ENCODE assay signal across 15 cellular contexts in the genomic region with DNA sequence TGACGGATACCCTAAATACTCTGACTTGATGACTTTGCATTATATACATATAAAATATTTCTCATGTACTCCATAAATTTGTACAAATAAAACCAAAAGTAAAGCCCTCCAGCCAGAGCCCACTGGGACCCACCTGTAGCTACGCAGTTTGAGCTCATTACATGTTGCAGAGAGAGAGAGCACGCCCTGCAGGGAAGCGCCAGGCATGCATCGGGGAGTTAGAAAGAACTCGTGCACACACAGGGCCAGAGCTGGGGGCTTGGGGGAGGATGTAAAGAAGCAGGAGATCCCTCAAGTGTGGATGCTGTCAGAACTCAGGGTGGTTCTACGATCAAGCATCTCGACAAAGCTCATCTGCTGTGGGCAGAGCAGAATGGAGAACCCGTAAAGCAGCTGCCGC.
DNase-seq lines count a peak whose midpoint lies in the region; ATAC-seq, FAIRE-seq and TF ChIP-seq lines count a peak whose summit lies in the region.
"Had no signal": no experiment of that assay in that cellular context is flagged by ENCODE, and none has a peak within 500 bp of the region (broad histone marks: within the 10 kb centered on the region; RNA-seq: fewer than 3 reads in every experiment).

No MANE protein-coding gene starts in this region.

- peaks cover 9% of the 10 kb centered on the region for H3K27me3 Mint-ChIP-seq in neural progenitor cell (ENCODE audit: insufficient read depth, low read depth)

- H2AFZ ChIP-seq in DND-41 (ENCODE audit: low read depth, low read length) (no peak overlapping the region), neural progenitor cell (replicated peaks) (no peak overlapping the region)

- DNase-seq in A549 (ENCODE audit: low read depth in 1 of 2, low spot score in 1 of 2) (no peak), DND-41 (peak; percentile 2), ecto neural progenitor cell (ENCODE audit: low spot score) (peak; percentile 41), neural progenitor cell (ENCODE audit: low spot score) (no peak), activated T-cell treated with anti-CD3 and anti-CD28 coated beads for 4 hours (no peak), GM13976 (ENCODE audit: low spot score) (no peak)
- DNase-seq in activated naive CD4-positive, alpha-beta T cell treated with anti-CD3 and anti-CD28 coated beads, Interleukin-2, amount 50 U/mL, for 16 hours, result no peak
- DNase-seq: AML-193, DMS79, KBM-7, NCI-H1105, NCI-H1694 treated with DMSO at 0.1 percent for 48 hours had no signal

- ATAC-seq in A549, result no peak
- ATAC-seq in DND-41 (ENCODE audit: insufficient read depth, low read depth), result no peak
- ATAC-seq: Panc1 had no signal

- H3K9me3 Mint-ChIP-seq in neural progenitor cell, result peaks cover 2% of the 10 kb centered on the region

- H3K4me1 ChIP-seq in A549 (no peaks in the 10 kb centered on the region), DND-41 (ENCODE audit: insufficient read depth, low read length) (no peaks in the 10 kb centered on the region; the same call in 1 of the 2 replicates), neural progenitor cell (peaks cover 9% of the 10 kb centered on the region)

- H3K36me3 ChIP-seq in DND-41 (ENCODE audit: insufficient read depth, low read length), result no peaks in the 10 kb centered on the region
- H3K36me3 ChIP-seq in neural progenitor cell, result no peaks in the 10 kb centered on the region

- in situ Hi-C loops in GM13976 (cut with MboI; ENCODE audit: low sequenced_read_pairs, unreplicated experiment), result no loop called here

- no peak for TF ChIP-seq POLR2A in A549 (IDR thresholded peaks at IDR 0.05; ENCODE audit: low read length)

- H3K27ac ChIP-seq in A549, result no peak overlapping the region
- no peak overlapping the region for H3K27ac ChIP-seq in DND-41 (ENCODE audit: low read length)
- no peak overlapping the region for H3K27ac ChIP-seq in neural progenitor cell
- H3K27ac ChIP-seq: C4-2B, SK-N-MC had no signal

- no peaks in the 10 kb centered on the region for H3K36me3 Mint-ChIP-seq in neural progenitor cell

- H3K79me2 ChIP-seq in DND-41 (ENCODE audit: insufficient read depth, low read length) (no peaks in the 10 kb centered on the region), neural progenitor cell (ENCODE audit: low read depth) (no peaks in the 10 kb centered on the region)

- no peak for TF ChIP-seq RAD21 in A549 (conservative IDR thresholded peaks at IDR 0.05 in 1 of 2, IDR thresholded peaks at IDR 0.05 in 1 of 2)

- no peaks in the 10 kb centered on the region for H4K20me1 ChIP-seq in DND-41 (ENCODE audit: insufficient read depth, low read length)
- no peaks in the 10 kb centered on the region for H4K20me1 ChIP-seq in neural progenitor cell (ENCODE audit: low read depth)

- H3K4me1 Mint-ChIP-seq in neural progenitor cell, result peaks cover 6% of the 10 kb centered on the region

- no peak overlapping the region for H3K27ac Mint-ChIP-seq in neural progenitor cell

- POLR2A ChIA-PET in A549 (lab: Yijun Ruan, JAX), result no interaction called here

- H3F3A ChIP-seq in neural progenitor cell (ENCODE audit: low read depth), result no peaks in the 10 kb centered on the region

- H3K4me3 ChIP-seq in A549 (no peak overlapping the region), DND-41 (ENCODE audit: low read depth in 1 of 2, low read length in 2 of 2) (no peak overlapping the region), neural progenitor cell (no peak overlapping the region)
- H3K4me3 ChIP-seq: SK-N-MC had no signal

- H3K27me3 ChIP-seq in DND-41 (ENCODE audit: insufficient read depth, low read length, poor library complexity) (peaks cover 4% of the 10 kb centered on the region), neural progenitor cell (peaks cover 34% of the 10 kb centered on the region)

- no peak overlapping the region for H3K4me2 ChIP-seq in A549
- H3K4me2 ChIP-seq in DND-41 (ENCODE audit: insufficient read depth, low read length), result no peak overlapping the region
- no peak overlapping the region for H3K4me2 ChIP-seq in neural progenitor cell

- TF ChIP-seq EP300 in A549 (IDR thresholded peaks at IDR 0.05), result no peak

- no peaks in the 10 kb centered on the region for H3K9me3 ChIP-seq in A549
- no peaks in the 10 kb centered on the region for H3K9me3 ChIP-seq in DND-41 (ENCODE audit: insufficient read depth, low read length, severe bottlenecking)
- H3K9me3 ChIP-seq in neural progenitor cell (ENCODE audit: low read depth), result no peaks in the 10 kb centered on the region

- no peak overlapping the region for H3K4me3 Mint-ChIP-seq in neural progenitor cell

- WGBS in A549 (ENCODE audit: missing lambda C conversion rate), result 90% methylated on average over 10 of the region's 10 CpGs

- no peak overlapping the region for H3K9ac ChIP-seq in DND-41 (ENCODE audit: low read depth, low read length)
- H3K9ac ChIP-seq in neural progenitor cell, result no peak overlapping the region

- TF ChIP-seq CTCF in A549 (IDR thresholded peaks at IDR 0.05) (no peak), DND-41 (IDR thresholded peaks at IDR 0.05; ENCODE audit: borderline replicate concordance, extremely low read depth, low read length, poor library complexity, severe bottlenecking) (no peak), neural progenitor cell (IDR thresholded peaks at IDR 0.05) (peak; percentile 24), GM13976 (IDR thresholded peaks at IDR 0.05; ENCODE audit: borderline replicate concordance, control extremely low read depth, extremely low read depth, insufficient read depth, missing control alignments) (no peak)

- no peak for FAIRE-seq in A549 (lab: Jason Lieb, UNC)

- CTCF ChIA-PET in A549 (lab: Yijun Ruan, JAX), result interaction anchor here (0.9 to 1.0 kb wide), 2 partner anchors 153 to 498 kb away, joined by 3 read pairs; no protein-coding TSS in a partner anchor

TF ChIP-seq in A549, 52 proteins besides CTCF, POLR2A, EP300 and RAD21:
- TF ChIP-seq, protein P1, sequence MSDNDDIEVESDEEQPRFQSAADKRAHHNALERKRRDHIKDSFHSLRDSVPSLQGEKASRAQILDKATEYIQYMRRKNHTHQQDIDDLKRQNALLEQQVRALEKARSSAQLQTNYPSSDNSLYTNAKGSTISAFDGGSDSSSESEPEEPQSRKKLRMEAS (IDR thresholded peaks at IDR 0.05), result no peak
- peak; percentile 28 for TF ChIP-seq MAFK (IDR thresholded peaks at IDR 0.05; ENCODE audit: partially characterized antibody)
TF ChIP-seq in A549: peak in this region for 1.

Comparison
In these comparisons a context has a peak if more than half of its experiments do, and no peak if none do; other contexts are left out.
1. DNase-seq: peak in DND-41 (single experiment) and ecto neural progenitor cell (single experiment); none in A549 (0 of 2), neural progenitor cell (single experiment), activated T-cell treated with anti-CD3 and anti-CD28 coated beads for 4 hours (single experiment), activated naive CD4-positive, alpha-beta T cell treated with anti-CD3 and anti-CD28 coated beads, Interleukin-2, amount 50 U/mL, for 16 hours (single experiment) and GM13976 (single experiment).